8 cellular contexts compared by ENCODE assay signal in genomic region chr7:44018857-44019807, GRCh38. TPM values are rescaled to one million over a fixed set of nuclear protein-coding genes. Genes with fewer than 3 reads are reported as not detected.
DNase-seq lines count a peak whose midpoint lies in the region; ATAC-seq and TF ChIP-seq lines count a peak whose summit lies in the region.
"Not testable (repeated sequence)": the region's sequence is repeated elsewhere in the genome, so short reads cannot be mapped to it uniquely, and the experiment has no call there.

No MANE protein-coding gene starts in this region.

- not testable (repeated sequence) for H3K27me3 ChIP-seq in DOHH2 (ENCODE audit: control insufficient read depth, low read length); PC-3 (ENCODE audit: low read length); esophagus muscularis mucosa

- WGBS in esophagus muscularis mucosa, result 14% methylated on average over 7 of the region's 63 CpGs

- H3K4me3 Mint-ChIP-seq in activated T-cell treated with anti-CD3 and anti-CD28 coated beads, Interleukin-2, amount 50 U/mL, for 4 hours, result peak overlapping the region; percentile 90

- in situ Hi-C loops in KBM-7 (cut with MboI; ENCODE audit: low pct_unique_long_range_greater_than_20kb, low sequenced_read_pairs), result not testable (repeated sequence)

- POLR2A ChIA-PET in PC-3 (lab: Charles Lee; ENCODE audit: unreplicated experiment), result interaction anchor here (0.6 kb wide), 1 partner anchor 44 kb away, joined by 3 read pairs; no protein-coding TSS in a partner anchor

- CTCF ChIA-PET in PC-3 (lab: Charles Lee), result interaction anchor here (0.5 to 1.1 kb wide), 6 partner anchors 53 to 587 kb away, joined by 3 to 4 read pairs (median 4); partner anchors contain the start of gene OGDH

- H3K9me2 ChIP-seq in DOHH2 (replicated peaks; ENCODE audit: control insufficient read depth, low read length); PC-3 (replicated peaks; ENCODE audit: low read length): not testable (repeated sequence)

- not testable (repeated sequence) for H3K36me3 Mint-ChIP-seq in activated T-cell treated with anti-CD3 and anti-CD28 coated beads, Interleukin-2, amount 50 U/mL, for 4 hours (ENCODE audit: insufficient read depth)

- H3K4me1 Mint-ChIP-seq in activated T-cell treated with anti-CD3 and anti-CD28 coated beads, Interleukin-2, amount 50 U/mL, for 4 hours (ENCODE audit: low read depth), result peaks cover 18% of the 10 kb centered on the region

- H2AFZ ChIP-seq in PC-3 (ENCODE audit: low read length), result peak overlapping the region; percentile 67

- intact Hi-C loops in PC-3 (cut with micrococcal nuclease); esophagus muscularis mucosa (cut with DNase I): not testable (repeated sequence)

- not testable (repeated sequence) for H3K9me3 ChIP-seq in DOHH2 (ENCODE audit: control insufficient read depth, insufficient read depth, low read length); PC-3 (ENCODE audit: low read length); esophagus muscularis mucosa

- H3K4me3 ChIP-seq in DOHH2 (ENCODE audit: low read length) (peak overlapping the region; percentile 87), PC-3 (ENCODE audit: low read length) (peak overlapping the region; percentile 84), esophagus muscularis mucosa (peak overlapping the region; percentile 73 to 88 (median 83))

- not testable (repeated sequence) for H3K27me3 Mint-ChIP-seq in activated T-cell treated with anti-CD3 and anti-CD28 coated beads, Interleukin-2, amount 50 U/mL, for 4 hours (ENCODE audit: low read depth)

- H3K27ac ChIP-seq in DOHH2 (ENCODE audit: low read depth, low read length), result peak overlapping the region; percentile 61
- not testable (repeated sequence) for H3K27ac ChIP-seq in PC-3 (ENCODE audit: low read length)
- H3K27ac ChIP-seq in esophagus muscularis mucosa (replicated peaks in 1 of 4), result peak overlapping the region; percentile 79 to 84 (median 82)

- H3F3A ChIP-seq in DOHH2 (ENCODE audit: control insufficient read depth, insufficient read depth); PC-3 (ENCODE audit: low read length, unreplicated experiment): not testable (repeated sequence)

- not testable (repeated sequence) for H3K36me3 ChIP-seq in DOHH2 (ENCODE audit: control insufficient read depth, low read length); PC-3 (ENCODE audit: low read depth, low read length)
- H3K36me3 ChIP-seq in esophagus muscularis mucosa, result peaks cover 0 to 21% (median 5%) of the 10 kb centered on the region in 4 donors

- not testable (repeated sequence) for TF ChIP-seq POLR2A in esophagus muscularis mucosa (IDR thresholded peaks at IDR 0.05; ENCODE audit: low read depth)

- H3K79me2 ChIP-seq in DOHH2 (ENCODE audit: control insufficient read depth, low read length), result peaks cover 17% of the 10 kb centered on the region
- H3K79me2 ChIP-seq in PC-3 (ENCODE audit: low read length), result peaks cover 12% of the 10 kb centered on the region; the same call in 1 of the 2 replicates

- peak; percentile 97 for DNase-seq in KBM-7
- peak; percentile 95 for DNase-seq in PC-3
- peak; percentile 99 for DNase-seq in activated T-cell treated with anti-CD3 and anti-CD28 coated beads, Interleukin-2, amount 50 U/mL, for 4 hours
- DNase-seq in esophagus muscularis mucosa (ENCODE audit: extremely low spot score), result peak; percentile 97
- DNase-seq in myocyte (ENCODE audit: low read depth), result peak; percentile 99
- peak; percentile 99 for DNase-seq in stimulated activated CD8-positive, alpha-beta memory T cell treated with anti-CD3 and anti-CD28 coated beads, Interleukin-7, amount 100 ng/mL, for 24 hours (ENCODE audit: low read depth)

- H3K9ac ChIP-seq in PC-3 (ENCODE audit: low read length), result peak overlapping the region; percentile 88

- TF ChIP-seq CTCF in DOHH2 (IDR thresholded peaks at IDR 0.05; ENCODE audit: low read depth, low read length, poor library complexity, severe bottlenecking) (peak; percentile 77), PC-3 (conservative IDR thresholded peaks at IDR 0.05; ENCODE audit: low read depth, low read length) (peak; percentile 57), esophagus muscularis mucosa (IDR thresholded peaks at IDR 0.05) (peak; percentile 61 to 79 (median 71))

- not testable (repeated sequence) for BruUV-seq in PC-3 (replicated peaks; lab: Mats Ljungman, UMichigan)

- H3K4me2 ChIP-seq in DOHH2 (ENCODE audit: low read length) (peak overlapping the region; percentile 76), PC-3 (ENCODE audit: low read length) (peak overlapping the region; percentile 73)

- H4K20me1 ChIP-seq in DOHH2 (ENCODE audit: control insufficient read depth, insufficient read depth, low read depth, low read length); PC-3 (ENCODE audit: low read length): not testable (repeated sequence)

- TF ChIP-seq EP300 in esophagus muscularis mucosa (IDR thresholded peaks at IDR 0.05), result not testable (repeated sequence)

- not testable (repeated sequence) for H3K9me3 Mint-ChIP-seq in activated T-cell treated with anti-CD3 and anti-CD28 coated beads, Interleukin-2, amount 50 U/mL, for 4 hours

- peaks cover 17% of the 10 kb centered on the region for H3K4me1 ChIP-seq in DOHH2 (ENCODE audit: control insufficient read depth, low read length)
- H3K4me1 ChIP-seq in PC-3 (ENCODE audit: insufficient read depth, low read length), result not testable (repeated sequence)
- H3K4me1 ChIP-seq in esophagus muscularis mucosa, result peaks cover 14 to 21% (median 18%) of the 10 kb centered on the region in 4 donors

- peak; percentile 97 for ATAC-seq in GM21737 (IDR thresholded peaks at IDR 0.05; ENCODE audit: unreplicated experiment)
- ATAC-seq in PC-3, result peak; percentile 93
- peak; percentile 92 to 94 for ATAC-seq in activated T-cell treated with anti-CD3 and anti-CD28 coated beads, Interleukin-2, amount 50 U/mL, for 4 hours

RNA-seq across cellular contexts. Expression of gene SPDYE1, which starts 21.4 kb away (rescaled TPM):
- total RNA-seq in PC-3 (2014; rRNA removed) (not detected in 2 replicates), esophagus muscularis mucosa (under 1 TPM in 1 of 4 donors, not detected in 3; 0.11 TPM), myocyte (not detected in 2 replicates)
- not detected for total RNA-seq in activated T-cell treated with anti-CD3 and anti-CD28 coated beads, Interleukin-2, amount 50 U/mL, for 4 hours
- 0.48 TPM for polyA plus RNA-seq in myocyte (2012)

RNA-seq across cellular contexts. Expression of gene DBNL, which starts 25.4 kb away (rescaled TPM):
- total RNA-seq in PC-3 (2014; rRNA removed), result 108 and 152 TPM in 2 replicates
- total RNA-seq in activated T-cell treated with anti-CD3 and anti-CD28 coated beads, Interleukin-2, amount 50 U/mL, for 4 hours, result 100 to 1,000 TPM; 147 to 167 (median 165) TPM
- total RNA-seq in esophagus muscularis mucosa, result 100 to 1,000 TPM in 3 of 4 donors, 10 to 100 TPM in 1; 93.9 to 122 (median 115) TPM
- total RNA-seq in myocyte, result 112 and 153 TPM in 2 replicates
- polyA plus RNA-seq in myocyte (2012), result 162 TPM

RNA-seq across cellular contexts. Expression of gene PGAM2, which starts 46.2 kb away (rescaled TPM):
- total RNA-seq in PC-3 (2014; rRNA removed) (0.35 and 0.95 TPM in 2 replicates), esophagus muscularis mucosa (1 to 10 TPM in 1 of 4 donors, under 1 TPM in 2, not detected in 1; 0.52 to 1.8 (median 0.66) TPM), myocyte (62.5 and 81.2 TPM in 2 replicates)
- total RNA-seq in activated T-cell treated with anti-CD3 and anti-CD28 coated beads, Interleukin-2, amount 50 U/mL, for 4 hours, result under 1 TPM in 1 of 3 donors, not detected in 2; 0.24 TPM
- polyA plus RNA-seq in myocyte (2012), result 38.5 TPM

Comparison
In these comparisons a context has a peak if more than half of its experiments do, and no peak if none do; other contexts are left out.
1. RNA of gene PGAM2, which starts 46.2 kb away (total RNA-seq): 62.5 to 81.2 TPM in myocyte; 0.35 to 0.95 TPM in PC-3, 0.52 to 1.8 TPM in esophagus muscularis mucosa and 0.24 TPM in activated T-cell treated with anti-CD3 and anti-CD28 coated beads, Interleukin-2, amount 50 U/mL, for 4 hours; every median in the first group is over 10 times any median in the second.
2. Peak in every context shown above with its lines, with median percentiles within 50 percentile points of each other: H3K4me3 ChIP-seq, CTCF ChIP-seq, ATAC-seq and DNase-seq.